Comparison of ENCODE assay signal across 1 cellular context in the genomic region with DNA sequence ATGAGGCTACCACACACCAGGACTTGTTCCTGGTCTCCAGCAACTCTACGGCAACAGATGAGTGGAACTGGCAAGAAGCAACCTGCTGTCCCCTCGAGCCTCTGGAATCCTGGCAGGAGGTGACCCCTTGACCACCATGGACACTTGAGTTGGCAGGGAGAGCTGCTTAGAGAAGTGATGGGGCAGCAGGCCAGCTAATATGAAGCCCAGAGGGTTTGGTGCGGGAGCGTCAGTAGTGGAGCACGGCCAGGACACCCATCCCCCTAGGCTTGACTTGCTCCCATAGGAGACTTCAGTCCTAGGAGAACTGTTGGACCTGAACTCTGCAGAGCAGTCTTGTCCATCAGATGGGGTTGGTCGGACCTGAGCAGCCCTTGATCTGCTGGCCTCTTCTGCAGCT.
TF ChIP-seq lines count a peak whose summit lies in the region.

No MANE protein-coding gene starts in this region.

TF ChIP-seq in HepG2, 621 proteins besides CTCF, POLR2A, EP300 and RAD21 (continued from another document):
- TF ChIP-seq, protein P1, sequence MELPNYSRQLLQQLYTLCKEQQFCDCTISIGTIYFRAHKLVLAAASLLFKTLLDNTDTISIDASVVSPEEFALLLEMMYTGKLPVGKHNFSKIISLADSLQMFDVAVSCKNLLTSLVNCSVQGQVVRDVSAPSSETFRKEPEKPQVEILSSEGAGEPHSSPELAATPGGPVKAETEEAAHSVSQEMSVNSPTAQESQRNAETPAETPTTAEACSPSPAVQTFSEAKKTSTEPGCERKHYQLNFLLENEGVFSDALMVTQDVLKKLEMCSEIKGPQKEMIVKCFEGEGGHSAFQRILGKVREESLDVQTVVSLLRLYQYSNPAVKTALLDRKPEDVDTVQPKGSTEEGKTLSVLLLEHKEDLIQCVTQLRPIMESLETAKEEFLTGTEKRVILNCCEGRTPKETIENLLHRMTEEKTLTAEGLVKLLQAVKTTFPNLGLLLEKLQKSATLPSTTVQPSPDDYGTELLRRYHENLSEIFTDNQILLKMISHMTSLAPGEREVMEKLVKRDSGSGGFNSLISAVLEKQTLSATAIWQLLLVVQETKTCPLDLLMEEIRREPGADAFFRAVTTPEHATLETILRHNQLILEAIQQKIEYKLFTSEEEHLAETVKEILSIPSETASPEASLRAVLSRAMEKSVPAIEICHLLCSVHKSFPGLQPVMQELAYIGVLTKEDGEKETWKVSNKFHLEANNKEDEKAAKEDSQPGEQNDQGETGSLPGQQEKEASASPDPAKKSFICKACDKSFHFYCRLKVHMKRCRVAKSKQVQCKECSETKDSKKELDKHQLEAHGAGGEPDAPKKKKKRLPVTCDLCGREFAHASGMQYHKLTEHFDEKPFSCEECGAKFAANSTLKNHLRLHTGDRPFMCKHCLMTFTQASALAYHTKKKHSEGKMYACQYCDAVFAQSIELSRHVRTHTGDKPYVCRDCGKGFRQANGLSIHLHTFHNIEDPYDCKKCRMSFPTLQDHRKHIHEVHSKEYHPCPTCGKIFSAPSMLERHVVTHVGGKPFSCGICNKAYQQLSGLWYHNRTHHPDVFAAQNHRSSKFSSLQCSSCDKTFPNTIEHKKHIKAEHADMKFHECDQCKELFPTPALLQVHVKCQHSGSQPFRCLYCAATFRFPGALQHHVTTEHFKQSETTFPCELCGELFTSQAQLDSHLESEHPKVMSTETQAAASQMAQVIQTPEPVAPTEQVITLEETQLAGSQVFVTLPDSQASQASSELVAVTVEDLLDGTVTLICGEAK (IDR thresholded peaks at IDR 0.05): no peak
- TF ChIP-seq, protein P1 (CRISPR knock-in tag; IDR thresholded peaks at IDR 0.05): no peak
- TF ChIP-seq ZNF276 (CRISPR knock-in tag; IDR thresholded peaks at IDR 0.05; ENCODE audit: low read depth) (no peak), ZNF788 (CRISPR knock-in tag; IDR thresholded peaks at IDR 0.05; ENCODE audit: borderline replicate concordance) (no peak), CREM (IDR thresholded peaks at IDR 0.05) (no peak), CREM (CRISPR knock-in tag; IDR thresholded peaks at IDR 0.05) (no peak), TEAD3 (CRISPR knock-in tag; optimal IDR thresholded peaks at IDR 0.05; ENCODE audit: borderline replicate concordance) (no peak), HOXA7 (CRISPR knock-in tag; IDR thresholded peaks at IDR 0.05) (no peak), RFX5 (IDR thresholded peaks at IDR 0.05; ENCODE audit: low read depth, low read length) (no peak), CHCHD3 (CRISPR knock-in tag; IDR thresholded peaks at IDR 0.05) (no peak), KLF13 (CRISPR knock-in tag; IDR thresholded peaks at IDR 0.05) (no peak)
